Comparison of ENCODE assay signal across 8 cellular contexts in genomic region chr4:183471960-183472708, GRCh38. TPM values are rescaled to one million over a fixed set of nuclear protein-coding genes. Genes with fewer than 3 reads are reported as not detected.
DNase-seq lines count a peak whose midpoint lies in the region; ATAC-seq lines count a peak whose summit lies in the region.

No MANE protein-coding gene starts in this region.

- intact Hi-C loops in activated CD4-positive, alpha-beta memory T cell treated with anti-CD3 and anti-CD28 coated beads for 36 hours (cut with micrococcal nuclease), result loop anchor here (1.0 to 10.0 kb wide), 6 partner anchors 33 to 693 kb away; partner anchors contain the start of gene ING2

- H3K27me3 Mint-ChIP-seq in activated CD4-positive, alpha-beta memory T cell treated with anti-CD3 and anti-CD28 coated beads for 36 hours, result no peaks in the 10 kb centered on the region

- H3K27ac Mint-ChIP-seq in activated CD4-positive, alpha-beta memory T cell treated with anti-CD3 and anti-CD28 coated beads for 36 hours, result no peak overlapping the region

- H3K4me3 Mint-ChIP-seq in activated CD4-positive, alpha-beta memory T cell treated with anti-CD3 and anti-CD28 coated beads for 36 hours, result no peak overlapping the region

- CTCF ChIA-PET in activated CD4-positive, alpha-beta memory T cell treated with anti-CD3 and anti-CD28 coated beads for 36 hours (lab: Charles Lee), result interaction anchor here (0.8 to 1.1 kb wide), 3 partner anchors 9 to 130 kb away, joined by 3 to 7 read pairs (median 3); no protein-coding TSS in a partner anchor

- peaks cover 2% of the 10 kb centered on the region for H3K4me1 Mint-ChIP-seq in activated CD4-positive, alpha-beta memory T cell treated with anti-CD3 and anti-CD28 coated beads for 36 hours (ENCODE audit: low read depth)

- H3K36me3 Mint-ChIP-seq in activated CD4-positive, alpha-beta memory T cell treated with anti-CD3 and anti-CD28 coated beads for 36 hours, result no peaks in the 10 kb centered on the region

- POLR2A ChIA-PET in activated CD4-positive, alpha-beta memory T cell treated with anti-CD3 and anti-CD28 coated beads for 36 hours (lab: Charles Lee), result no interaction called here

- no peaks in the 10 kb centered on the region for H3K9me3 Mint-ChIP-seq in activated CD4-positive, alpha-beta memory T cell treated with anti-CD3 and anti-CD28 coated beads for 36 hours

- peak; percentile 63 for ATAC-seq in HG03108 (IDR thresholded peaks at IDR 0.05; ENCODE audit: unreplicated experiment)

- DNase-seq in activated gamma-delta T cell treated with Interleukin-2 at 50 U/mL for 16 hours (peak; percentile 85), activated gamma-delta T cell (lab: John Stamatoyannopoulos, UW) (no peak), NCI-H460 (ENCODE audit: extremely low read depth, low read depth) (peak; percentile 70), ecto neural progenitor cell (ENCODE audit: low spot score) (peak; percentile 83), lung microvascular endothelial cell (ENCODE audit: low read depth in 2 of 2) (peak; percentile 72 to 77)
- DNase-seq in activated CD4-positive, alpha-beta memory T cell treated with anti-CD3 and anti-CD28 coated beads for 36 hours, result peak; percentile 84
- peak; percentile 84 for DNase-seq in stimulated activated CD8-positive, alpha-beta memory T cell treated with anti-CD3 and anti-CD28 coated beads, Interleukin-12 subunit alpha, Interleukin-12 subunit beta, amount 100 ng/mL, for 1 hour (ENCODE audit: low read depth)

RNA-seq across cellular contexts. Expression of gene CDKN2AIP, which starts 27.7 kb away (rescaled TPM):
- 10.4 and 11.5 TPM in 2 replicates for total RNA-seq in NCI-H460 (2014; rRNA removed; shearing (Covaris generic))
- 7.4 and 11.5 TPM in 2 replicates for polyA plus RNA-seq in NCI-H460 (2014; cell fraction: nucleus; rRNA removed)
- 10 to 100 TPM; 23.0 to 23.7 TPM for total RNA-seq in activated CD4-positive, alpha-beta memory T cell treated with anti-CD3 and anti-CD28 coated beads for 36 hours
- total RNA-seq in lung microvascular endothelial cell, result 10.2 and 13.7 TPM in 2 replicates

RNA-seq across cellular contexts. Expression of gene ING2, which starts 32.7 kb away (rescaled TPM):
- total RNA-seq in NCI-H460 (2014; rRNA removed; shearing (Covaris generic)), result 12.8 and 13.0 TPM in 2 replicates
- 4.3 and 8.6 TPM in 2 replicates for polyA plus RNA-seq in NCI-H460 (2014; cell fraction: nucleus; rRNA removed)
- total RNA-seq in activated CD4-positive, alpha-beta memory T cell treated with anti-CD3 and anti-CD28 coated beads for 36 hours, result 10 to 100 TPM; 11.9 to 15.3 TPM
- 3.4 and 3.9 TPM in 2 replicates for total RNA-seq in lung microvascular endothelial cell
